17 cellular contexts compared by ENCODE assay signal in the genomic region with DNA sequence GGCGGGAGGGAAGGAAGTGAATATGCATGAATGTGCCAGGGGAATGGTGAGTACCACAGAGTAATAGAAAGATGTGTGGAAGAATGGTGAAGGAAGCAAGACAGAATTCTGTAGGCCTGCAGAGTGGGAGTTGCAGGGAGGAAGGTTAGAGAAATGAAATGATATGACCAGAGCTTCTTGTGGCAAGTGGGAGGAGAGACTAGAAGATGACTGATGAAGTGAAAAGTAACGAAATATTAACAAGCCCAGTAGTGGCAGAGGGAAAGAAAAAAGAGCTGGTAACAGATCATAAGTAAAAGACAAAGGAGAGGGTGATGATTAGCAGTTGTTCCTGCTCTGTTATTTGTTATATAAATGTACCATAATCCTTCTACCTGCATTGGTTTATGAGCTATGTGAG. TPM values are rescaled to one million over a fixed set of nuclear protein-coding genes. Genes with fewer than 3 reads are reported as not detected.
DNase-seq lines count a peak whose midpoint lies in the region; ATAC-seq and TF ChIP-seq lines count a peak whose summit lies in the region.
"Had no signal": no experiment of that assay in that cellular context is flagged by ENCODE, and none has a peak within 500 bp of the region (broad histone marks: within the 10 kb centered on the region; RNA-seq: fewer than 3 reads in every experiment).

No MANE protein-coding gene starts in this region.

- intact Hi-C loops in MCF 10A (cut with micrococcal nuclease) (no loop called here), breast epithelium (cut with DNase I; ENCODE audit: low total_unique reads) (no loop called here), activated B cell treated with CpG ODN at 0.5 μM for 24 hours (cut with micrococcal nuclease) (loop anchor here (5.0 to 10.0 kb wide), 2 partner anchors 1096 to 1492 kb away; a partner anchor contains a TSS), left ventricle myocardium superior (cut with micrococcal nuclease) (no loop called here)

- POLR2A ChIA-PET in MCF 10A (lab: Yijun Ruan, JAX) (interaction anchor here (1.3 to 1.4 kb wide), 4 partner anchors 9 to 293 kb away, joined by 4 to 8 read pairs (median 4); no protein-coding TSS in a partner anchor), activated B cell treated with CpG ODN at 0.5 μM for 24 hours (lab: Charles Lee) (interaction anchor here (0.9 to 1.9 kb wide), 2 partner anchors 109 to 442 kb away, joined by 3 to 6 read pairs; a partner anchor contains a TSS)

- DNase-seq in MCF 10A (ENCODE audit: unreplicated experiment) (no peak), breast epithelium (ENCODE audit: low spot score in 2 of 2) (no peak), activated B cell treated with CpG ODN at 0.5 μM for 24 hours (no peak), glutamatergic neuron (no peak), hypothalamus (lab: John Stamatoyannopoulos, UW) (no peak), Ammon's horn (ENCODE audit: low spot score) (no peak), left ventricle myocardium superior (no peak)
- DNase-seq: activated gamma-delta T cell; BE2C; GDM1; midbrain; NCI-H187; NCI-H748 treated with DMSO at 0.1 percent for 48 hours; Right ventricle myocardium superior; stimulated activated CD4-positive, alpha-beta T cell treated with anti-CD3 and anti-CD28 coated beads, Interleukin-2, amount 100 ng/mL, for 24 hours; WERI-Rb-1 had no signal

- BruUV-seq in MCF 10A (replicated peaks; lab: Mats Ljungman, UMichigan), result no TSS peak

- no peaks in the 10 kb centered on the region for H3K4me1 ChIP-seq in breast epithelium

- H3K36me3 ChIP-seq in breast epithelium, result no peaks in the 10 kb centered on the region
- H3K36me3 ChIP-seq: BE2C, WERI-Rb-1 had no signal

- H3K9me3 Mint-ChIP-seq in MCF 10A (ENCODE audit: unreplicated experiment) (no peaks in the 10 kb centered on the region), activated B cell treated with CpG ODN at 0.5 μM for 24 hours (no peaks in the 10 kb centered on the region), glutamatergic neuron (ENCODE audit: unreplicated experiment) (peaks cover 2% of the 10 kb centered on the region)

- H3K4me1 Mint-ChIP-seq in MCF 10A (ENCODE audit: insufficient read depth, unreplicated experiment), result peaks cover 23% of the 10 kb centered on the region
- H3K4me1 Mint-ChIP-seq in activated B cell treated with CpG ODN at 0.5 μM for 24 hours, result peaks cover 56% of the 10 kb centered on the region
- H3K4me1 Mint-ChIP-seq in glutamatergic neuron (ENCODE audit: low read depth, unreplicated experiment), result peaks cover 10% of the 10 kb centered on the region

- peak overlapping the region; percentile 83 for H3K4me3 Mint-ChIP-seq in MCF 10A (ENCODE audit: unreplicated experiment)
- H3K4me3 Mint-ChIP-seq in activated B cell treated with CpG ODN at 0.5 μM for 24 hours, result peak overlapping the region; percentile 96
- H3K4me3 Mint-ChIP-seq in glutamatergic neuron (ENCODE audit: unreplicated experiment), result peak overlapping the region; percentile 93

- H3K27ac Mint-ChIP-seq in MCF 10A (ENCODE audit: low read depth, unreplicated experiment) (peak overlapping the region; percentile 82), activated B cell treated with CpG ODN at 0.5 μM for 24 hours (peak overlapping the region; percentile 97), glutamatergic neuron (ENCODE audit: unreplicated experiment) (no peak overlapping the region)

- no peaks in the 10 kb centered on the region for H3K9me3 ChIP-seq in breast epithelium
- H3K9me3 ChIP-seq: BE2C had no signal

- H3K36me3 Mint-ChIP-seq in MCF 10A (ENCODE audit: insufficient read depth, unreplicated experiment) (no peaks in the 10 kb centered on the region), activated B cell treated with CpG ODN at 0.5 μM for 24 hours (ENCODE audit: low read depth) (peaks cover 14% of the 10 kb centered on the region), glutamatergic neuron (ENCODE audit: unreplicated experiment) (no peaks in the 10 kb centered on the region)

- CTCF ChIA-PET in MCF 10A (lab: Yijun Ruan, JAX), result interaction anchor here (0.6 to 6.6 kb wide), 9 partner anchors 8 to 336 kb away, joined by 3 to 63 read pairs (median 4); no protein-coding TSS in a partner anchor
- CTCF ChIA-PET in activated B cell treated with CpG ODN at 0.5 μM for 24 hours (lab: Charles Lee), result interaction anchor here (0.6 to 1.7 kb wide), 4 partner anchors 11 to 298 kb away, joined by 3 to 5 read pairs (median 4); no protein-coding TSS in a partner anchor

- H3K4me3 ChIP-seq in breast epithelium, result no peak overlapping the region

- peaks cover 3% of the 10 kb centered on the region for H3K27me3 Mint-ChIP-seq in MCF 10A (ENCODE audit: insufficient read depth, unreplicated experiment)
- no peaks in the 10 kb centered on the region for H3K27me3 Mint-ChIP-seq in activated B cell treated with CpG ODN at 0.5 μM for 24 hours
- H3K27me3 Mint-ChIP-seq in glutamatergic neuron (ENCODE audit: unreplicated experiment), result no peaks in the 10 kb centered on the region

- TF ChIP-seq CTCF in MCF 10A (IDR thresholded peaks at IDR 0.05; ENCODE audit: unreplicated experiment) (no peak), breast epithelium (IDR thresholded peaks at IDR 0.05) (no peak), activated B cell treated with CpG ODN at 0.5 μM for 24 hours (IDR thresholded peaks at IDR 0.05) (no peak), glutamatergic neuron (IDR thresholded peaks at IDR 0.05; ENCODE audit: partially characterized antibody, unreplicated experiment) (no peak)

- TF ChIP-seq POLR2A in breast epithelium (IDR thresholded peaks at IDR 0.05), result no peak

- ATAC-seq in activated B cell treated with CpG ODN at 0.5 μM for 24 hours (ENCODE audit: low read depth) (no peak), GM19463 (IDR thresholded peaks at IDR 0.05; ENCODE audit: unreplicated experiment) (no peak), left ventricle myocardium superior (no peak)

- H3K27ac ChIP-seq in breast epithelium, result no peak overlapping the region

- no peaks in the 10 kb centered on the region for H3K27me3 ChIP-seq in breast epithelium
- H3K27me3 ChIP-seq: BE2C had no signal

RNA-seq across cellular contexts. Expression of a gene that starts 1.0 kb away (rescaled TPM):
- total RNA-seq in MCF 10A (2022), result 5.1 and 7.3 TPM in 2 replicates
- 10 to 100 TPM in 1 of 3 donors, 1 to 10 TPM in 2; 6.2 to 11.4 (median 8.2) TPM for total RNA-seq in breast epithelium
- total RNA-seq in activated B cell treated with CpG ODN at 0.5 μM for 24 hours, result 11.8 and 12.4 TPM in 2 replicates
- total RNA-seq in glutamatergic neuron (ENCODE audit: unreplicated experiment), result 6.4 TPM
- total RNA-seq in left ventricle myocardium superior, result 6.8 TPM

RNA-seq across cellular contexts. Expression of a gene that starts 24.4 kb away (rescaled TPM):
- not detected in 2 replicates for total RNA-seq in MCF 10A (2022)
- not detected for total RNA-seq in breast epithelium
- not detected in 2 replicates for total RNA-seq in activated B cell treated with CpG ODN at 0.5 μM for 24 hours
- total RNA-seq in glutamatergic neuron (ENCODE audit: unreplicated experiment), result 0.81 TPM
- total RNA-seq in left ventricle myocardium superior, result 0.92 TPM
